Comparison of ENCODE assay signal across 8 cellular contexts in genomic region chr2:27217173-27218121, GRCh38. TPM values are rescaled to one million over a fixed set of nuclear protein-coding genes. Genes with fewer than 3 reads are reported as not detected.
A peak's percentile ranks its signal among the peaks of the same experiment; 100 is the strongest.
DNase-seq lines count a peak whose midpoint lies in the region; ATAC-seq lines count a peak whose summit lies in the region.

TSS of gene CAD (plus strand) at chr2:27217369. CDS start at chr2:27217552, 183 bp downstream.

- DNase-seq in AG20443 (ENCODE audit: low spot score), result peak; percentile 97
- peak; percentile 77 for DNase-seq in NCI-H460 (ENCODE audit: extremely low read depth, low read depth)
- DNase-seq in activated CD4-positive, alpha-beta T cell treated with anti-CD3 and anti-CD28 coated beads for 4 hours, result peak; percentile 86 to 87
- peak; percentile 84 to 93 for DNase-seq in left colon
- DNase-seq in stimulated activated CD4-positive, alpha-beta T cell treated with anti-CD3 and anti-CD28 coated beads, Interleukin-1b, Interleukin-23, amount 100 ng/mL, for 48 hours, result peak; percentile 91

- peak; percentile 71 for ATAC-seq in GM19035 (IDR thresholded peaks at IDR 0.05; ENCODE audit: unreplicated experiment)
- ATAC-seq in HG03354 (IDR thresholded peaks at IDR 0.05; ENCODE audit: poor library complexity, severe bottlenecking, unreplicated experiment), result peak; percentile 80
- ATAC-seq in left colon, result peak; percentile 92

- peak within 1 kb of the TSS; percentile 22 for H3K27ac ChIP-seq in cingulate gyrus (ENCODE audit: low read depth, low read length)

- intact Hi-C loops in left colon (cut with DNase I, micrococcal nuclease), result no loop called here

RNA-seq across cellular contexts. Expression of gene CAD, which starts in this region (rescaled TPM):
- total RNA-seq in NCI-H460 (2014; rRNA removed; shearing (Covaris generic)), result 34.1 and 38.5 TPM in 2 replicates
- polyA plus RNA-seq in NCI-H460 (2014; cell fraction: nucleus; rRNA removed), result 75.9 and 90.3 TPM in 2 replicates
- 10 to 100 TPM; 13.9 to 23.7 TPM for total RNA-seq in left colon

Comparison
In these comparisons a context has a peak if more than half of its experiments do, and no peak if none do; other contexts are left out.
1. Peak in every context shown above with its lines: DNase-seq, ATAC-seq and H3K27ac ChIP-seq.